8 cellular contexts compared by ENCODE assay signal in the genomic region with DNA sequence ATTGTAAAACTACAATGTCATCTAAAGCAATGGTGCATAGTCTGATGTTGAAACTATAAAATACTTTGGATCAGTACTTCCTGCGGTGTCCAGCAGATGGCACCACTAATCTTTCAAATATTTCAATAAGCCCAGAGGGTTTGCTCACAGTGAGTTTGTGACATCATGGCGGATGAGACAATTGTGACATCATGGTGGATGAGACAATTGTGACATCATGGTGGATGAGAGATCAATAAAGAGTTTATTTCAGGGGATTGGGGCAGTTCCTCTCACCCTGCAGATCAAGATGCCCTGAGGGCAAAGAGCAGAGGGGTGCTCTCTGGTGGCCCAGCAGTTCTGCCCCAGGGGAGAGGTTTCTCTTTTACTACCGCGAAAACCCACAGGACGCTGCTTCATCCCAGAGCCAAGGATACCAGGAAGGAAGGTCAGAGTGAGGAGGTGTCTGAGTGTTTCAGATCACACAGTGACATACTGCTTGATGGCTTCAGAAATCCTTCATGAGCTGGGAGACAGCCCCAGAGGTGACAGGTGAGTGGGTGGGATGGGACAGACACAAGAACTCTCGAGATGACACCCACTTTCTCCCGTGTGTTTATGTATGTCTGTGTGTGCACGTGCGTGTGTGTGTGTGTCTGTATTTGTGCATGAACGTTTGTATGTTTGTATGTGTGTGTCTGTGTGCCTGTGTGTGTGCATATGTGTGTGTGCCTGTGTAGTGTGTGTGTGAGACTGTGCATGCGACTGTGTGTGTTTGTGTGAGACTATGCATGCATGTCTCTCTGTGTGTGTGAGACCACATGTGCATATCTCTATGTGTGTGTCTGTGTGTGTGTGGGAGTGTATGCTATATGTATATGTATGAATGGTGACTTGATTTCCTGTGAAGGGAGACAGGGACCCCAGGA. TPM values are rescaled to one million over a fixed set of nuclear protein-coding genes. Genes with fewer than 3 reads are reported as not detected.
DNase-seq lines count a peak whose midpoint lies in the region; ATAC-seq and TF ChIP-seq lines count a peak whose summit lies in the region.

No MANE protein-coding gene starts in this region.

- peak overlapping the region; percentile 24 for H3K4me2 ChIP-seq in OCI-LY3 (ENCODE audit: low read length)

- no peaks in the 10 kb centered on the region for H4K20me1 ChIP-seq in OCI-LY3 (ENCODE audit: insufficient read depth, low read length)

- DNase-seq in CD4-positive, alpha-beta T cell, result peak; percentile 50 to 68 (median 62)
- DNase-seq in HFFc6 (peak; percentile 79), activated T-cell treated with anti-CD3 and anti-CD28 coated beads for 24 hours (ENCODE audit: low read depth) (peak; percentile 62), fibroblast of gingiva (ENCODE audit: low read depth) (peak; percentile 70), superior temporal gyrus (ENCODE audit: extremely low spot score) (peak; percentile 90)
- DNase-seq in natural killer cell treated with Interleukin-12 subunit alpha and Interleukin-12 subunit beta and Interleukin-15 and Interleukin-18, amount 100 ng/mL, for 72 hours (ENCODE audit: low spot score), result peak; percentile 78

- peaks cover 14% of the 10 kb centered on the region for H3K4me1 Mint-ChIP-seq in CD4-positive, alpha-beta T cell (ENCODE audit: low read depth)
- peaks cover 34% of the 10 kb centered on the region for H3K4me1 Mint-ChIP-seq in HFFc6 (ENCODE audit: low read depth)
- H3K4me1 Mint-ChIP-seq in natural killer cell treated with Interleukin-12 subunit alpha and Interleukin-12 subunit beta and Interleukin-15 and Interleukin-18, amount 100 ng/mL, for 72 hours (ENCODE audit: low read depth in 2 of 2), result peaks cover 10 to 18% of the 10 kb centered on the region in 2 donors

- no peak overlapping the region for H3K27ac Mint-ChIP-seq in CD4-positive, alpha-beta T cell
- no peak overlapping the region for H3K27ac Mint-ChIP-seq in HFFc6
- no peak overlapping the region for H3K27ac Mint-ChIP-seq in natural killer cell treated with Interleukin-12 subunit alpha and Interleukin-12 subunit beta and Interleukin-15 and Interleukin-18, amount 100 ng/mL, for 72 hours

- TF ChIP-seq CTCF in CD4-positive, alpha-beta T cell (IDR thresholded peaks at IDR 0.05), result peak; percentile 89
- TF ChIP-seq CTCF in HFFc6 (IDR thresholded peaks at IDR 0.05) (peak; percentile 94), OCI-LY3 (IDR thresholded peaks at IDR 0.05; ENCODE audit: low read depth, low read length) (peak; percentile 66)

- no peaks in the 10 kb centered on the region for H3K79me2 ChIP-seq in OCI-LY3 (ENCODE audit: low read length)

- no peaks in the 10 kb centered on the region for H3K36me3 Mint-ChIP-seq in CD4-positive, alpha-beta T cell (ENCODE audit: low read depth)
- no peaks in the 10 kb centered on the region for H3K36me3 Mint-ChIP-seq in HFFc6 (ENCODE audit: low read depth)
- H3K36me3 Mint-ChIP-seq in natural killer cell treated with Interleukin-12 subunit alpha and Interleukin-12 subunit beta and Interleukin-15 and Interleukin-18, amount 100 ng/mL, for 72 hours, result no peaks in the 10 kb centered on the region

- H3K9me3 Mint-ChIP-seq in CD4-positive, alpha-beta T cell, result no peaks in the 10 kb centered on the region
- H3K9me3 Mint-ChIP-seq in HFFc6, result no peaks in the 10 kb centered on the region
- H3K9me3 Mint-ChIP-seq in natural killer cell treated with Interleukin-12 subunit alpha and Interleukin-12 subunit beta and Interleukin-15 and Interleukin-18, amount 100 ng/mL, for 72 hours, result no peaks in the 10 kb centered on the region

- H3K4me3 Mint-ChIP-seq in CD4-positive, alpha-beta T cell, result peak overlapping the region; percentile 7
- no peak overlapping the region for H3K4me3 Mint-ChIP-seq in HFFc6
- no peak overlapping the region for H3K4me3 Mint-ChIP-seq in natural killer cell treated with Interleukin-12 subunit alpha and Interleukin-12 subunit beta and Interleukin-15 and Interleukin-18, amount 100 ng/mL, for 72 hours

- peak; percentile 67 for ATAC-seq in CD4-positive, alpha-beta T cell (ENCODE audit: poor library complexity)
- peak; percentile 48 to 54 for ATAC-seq in natural killer cell treated with Interleukin-12 subunit alpha and Interleukin-12 subunit beta and Interleukin-15 and Interleukin-18, amount 100 ng/mL, for 72 hours
- ATAC-seq in GM18517 (IDR thresholded peaks at IDR 0.05; ENCODE audit: unreplicated experiment), result no peak

- peaks cover 91% of the 10 kb centered on the region for H3K27me3 Mint-ChIP-seq in CD4-positive, alpha-beta T cell
- peaks cover 26% of the 10 kb centered on the region for H3K27me3 Mint-ChIP-seq in HFFc6 (ENCODE audit: insufficient read depth)
- peaks cover 68 to 87% of the 10 kb centered on the region in 2 donors for H3K27me3 Mint-ChIP-seq in natural killer cell treated with Interleukin-12 subunit alpha and Interleukin-12 subunit beta and Interleukin-15 and Interleukin-18, amount 100 ng/mL, for 72 hours

- 0 out of 2 replicates have a peak overlapping the region, but pooled peaks have one; percentile 26 for H3K4me3 ChIP-seq in OCI-LY3 (ENCODE audit: low read length)

- H3K36me3 ChIP-seq in OCI-LY3 (replicated peaks; ENCODE audit: low read depth, low read length), result no peaks in the 10 kb centered on the region

- H3K27me3 ChIP-seq in CD4-positive, alpha-beta T cell (ENCODE audit: control insufficient read depth, insufficient read depth, low read length), result peaks cover 85% of the 10 kb centered on the region
- H3K27me3 ChIP-seq in OCI-LY3 (ENCODE audit: low read depth, low read length), result peaks cover 50% of the 10 kb centered on the region

- no peak overlapping the region for H2AFZ ChIP-seq in OCI-LY3 (ENCODE audit: low read depth, low read length)

- CTCF ChIA-PET in CD4-positive, alpha-beta T cell (lab: Charles Lee), result interaction anchor here (1.5 kb wide), 1 partner anchor 82 kb away, joined by 5 read pairs; no protein-coding TSS in a partner anchor

- intact Hi-C loops in CD4-positive, alpha-beta T cell (cut with DNase I, micrococcal nuclease), result loop anchor here (1.0 to 10.0 kb wide), 4 partner anchors 27 to 878 kb away; no protein-coding TSS in a partner anchor

- H3K4me1 ChIP-seq in OCI-LY3 (ENCODE audit: low read length), result peaks cover 12% of the 10 kb centered on the region

- POLR2A ChIA-PET in CD4-positive, alpha-beta T cell (lab: Charles Lee), result no interaction called here

- H3K9me3 ChIP-seq in CD4-positive, alpha-beta T cell (ENCODE audit: control insufficient read depth, low read length), result no peaks in the 10 kb centered on the region
- H3K9me3 ChIP-seq in OCI-LY3 (ENCODE audit: insufficient read depth, low read length), result no peaks in the 10 kb centered on the region

- H3K27ac ChIP-seq in CD4-positive, alpha-beta T cell (ENCODE audit: low read depth, low read length), result no peak overlapping the region
- H3K27ac ChIP-seq in OCI-LY3 (ENCODE audit: low read length), result no peak overlapping the region

- H3K9ac ChIP-seq in OCI-LY3 (ENCODE audit: low read length), result no peak overlapping the region

RNA-seq across cellular contexts. Expression of a gene that starts 7.3 kb away (rescaled TPM):
- 1 to 10 TPM; 1.8 to 1.9 TPM for total RNA-seq in CD4-positive, alpha-beta T cell
- 10 to 100 TPM; 16.2 to 23.2 (median 19.4) TPM for total RNA-seq in HFFc6 (2021; fragmentation: NEBNext Ultra II Directional; extraction: Animal tissue kit (Norgen Biotek cat#: 25700))
- 1 to 10 TPM in 1 of 2 donors, under 1 TPM in 1; 0.98 to 4.0 TPM for total RNA-seq in natural killer cell treated with Interleukin-12 subunit alpha and Interleukin-12 subunit beta and Interleukin-15 and Interleukin-18, amount 100 ng/mL, for 72 hours

RNA-seq across cellular contexts. Expression of a gene that starts 11.6 kb away (rescaled TPM):
- not detected for total RNA-seq in CD4-positive, alpha-beta T cell
- 1 to 10 TPM in 2 of 6 experiments, under 1 TPM in 4; 0.64 to 1.1 (median 0.83) TPM for total RNA-seq in HFFc6 (2021; fragmentation: NEBNext Ultra II Directional; extraction: Animal tissue kit (Norgen Biotek cat#: 25700))
- under 1 TPM in 1 of 2 donors, not detected in 1; 0.43 TPM for total RNA-seq in natural killer cell treated with Interleukin-12 subunit alpha and Interleukin-12 subunit beta and Interleukin-15 and Interleukin-18, amount 100 ng/mL, for 72 hours

RNA-seq across cellular contexts. Expression of a gene that starts 29.2 kb away (rescaled TPM):
- under 1 TPM; 0.08 to 0.14 TPM for total RNA-seq in CD4-positive, alpha-beta T cell
- total RNA-seq in HFFc6 (2021; fragmentation: NEBNext Ultra II Directional; extraction: Animal tissue kit (Norgen Biotek cat#: 25700)), result 10 to 100 TPM in 2 of 6 experiments, 1 to 10 TPM in 4; 8.6 to 12.7 (median 9.8) TPM
- total RNA-seq in natural killer cell treated with Interleukin-12 subunit alpha and Interleukin-12 subunit beta and Interleukin-15 and Interleukin-18, amount 100 ng/mL, for 72 hours, result 1 to 10 TPM in 1 of 2 donors, under 1 TPM in 1; 0.31 to 1.5 TPM

RNA-seq across cellular contexts. Expression of a gene that starts 36.6 kb away (rescaled TPM):
- not detected for total RNA-seq in CD4-positive, alpha-beta T cell
- total RNA-seq in HFFc6 (2021; fragmentation: NEBNext Ultra II Directional; extraction: Animal tissue kit (Norgen Biotek cat#: 25700)), result under 1 TPM in 5 of 6 experiments, not detected in 1; 0.14 to 0.41 (median 0.26) TPM
- total RNA-seq in natural killer cell treated with Interleukin-12 subunit alpha and Interleukin-12 subunit beta and Interleukin-15 and Interleukin-18, amount 100 ng/mL, for 72 hours, result not detected
